8 cellular contexts compared by ENCODE assay signal in the genomic region with DNA sequence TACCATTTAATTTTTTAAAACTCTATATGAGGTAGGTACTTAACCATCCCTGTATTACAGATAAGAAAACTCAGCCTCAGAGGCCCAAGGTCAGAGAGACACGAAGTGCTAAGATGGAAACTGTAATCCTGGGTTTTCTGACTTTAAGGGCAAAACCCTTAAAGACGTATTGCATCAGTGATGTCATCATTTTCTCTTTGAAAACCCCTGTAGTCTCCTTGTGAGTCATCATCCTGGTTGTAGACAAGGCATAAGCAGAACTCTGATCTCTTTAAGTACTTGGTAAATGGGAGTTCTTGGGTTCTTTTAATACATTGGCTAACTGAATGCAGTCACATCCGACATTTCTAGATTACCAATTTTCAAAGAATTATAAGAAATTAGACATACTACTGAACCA. TPM values are rescaled to one million over a fixed set of nuclear protein-coding genes. Genes with fewer than 3 reads are reported as not detected.
DNase-seq lines count a peak whose midpoint lies in the region; ATAC-seq, FAIRE-seq and TF ChIP-seq lines count a peak whose summit lies in the region.

No MANE protein-coding gene starts in this region.

- no peak overlapping the region for H3K9ac ChIP-seq in endodermal cell (ENCODE audit: extremely low read depth, low read length, poor library complexity, severe bottlenecking)

- H3K27me3 Mint-ChIP-seq in endodermal cell (ENCODE audit: insufficient read depth), result no peaks in the 10 kb centered on the region

- ATAC-seq in GM21381 (IDR thresholded peaks at IDR 0.05; ENCODE audit: unreplicated experiment), result peak; percentile 71
- ATAC-seq in HG03342 (IDR thresholded peaks at IDR 0.05; ENCODE audit: unreplicated experiment), result peak; percentile 89

- no peaks in the 10 kb centered on the region for H3K27me3 ChIP-seq in endodermal cell (ENCODE audit: control insufficient read depth, insufficient read depth, low read length, poor library complexity, severe bottlenecking)

- no peak overlapping the region for H3K27ac ChIP-seq in endodermal cell (ENCODE audit: low read depth, low read length)

- DNase-seq in GM12892 (ENCODE audit: insufficient read length) (no peak), dermis blood vessel endothelial cell (peak; percentile 20), cardiac septum (ENCODE audit: low spot score) (no peak), foreskin melanocyte (no peak), cerebellum (ENCODE audit: low spot score) (no peak), endodermal cell (no peak)

- H3K4me3 Mint-ChIP-seq in endodermal cell, result no peak overlapping the region

- H3K27ac Mint-ChIP-seq in endodermal cell, result no peak overlapping the region

- no peak for TF ChIP-seq POLR2A in GM12892 (IDR thresholded peaks at IDR 0.05; ENCODE audit: low read depth, low read length)

- no peaks in the 10 kb centered on the region for H3K36me3 Mint-ChIP-seq in endodermal cell (ENCODE audit: low read depth)

- peaks cover 9% of the 10 kb centered on the region for H3K9me3 Mint-ChIP-seq in endodermal cell

- no peak overlapping the region for H3K4me3 ChIP-seq in endodermal cell (ENCODE audit: low read length)

- H3K4me1 ChIP-seq in endodermal cell (ENCODE audit: control insufficient read depth, insufficient read depth, low read length), result no peaks in the 10 kb centered on the region

- H3K36me3 ChIP-seq in endodermal cell (ENCODE audit: control insufficient read depth, insufficient read depth, low read length), result no peaks in the 10 kb centered on the region

- intact Hi-C loops in cardiac septum (cut with DNase I), result no loop called here

- H3K9me3 ChIP-seq in endodermal cell (ENCODE audit: control insufficient read depth, low read length), result no peaks in the 10 kb centered on the region

- no peak for TF ChIP-seq CTCF in endodermal cell (conservative IDR thresholded peaks at IDR 0.05)

- peaks cover 14% of the 10 kb centered on the region for H3K4me1 Mint-ChIP-seq in endodermal cell

- peak; percentile 85 for FAIRE-seq in GM12892 (lab: Jason Lieb, UNC)

- 82 to 84% methylated on average over 2 to 3 of the region's 3 CpGs for WGBS in endodermal cell (ENCODE audit: insufficient coverage in 1 of 2, insufficient read length in 1 of 2), 2 experiments

RNA-seq across cellular contexts. Expression of gene MDFIC2, which starts 48.5 kb away (rescaled TPM):
- polyA plus RNA-seq in GM12892 (2012; ENCODE audit: missing spikeins), result not detected
- not detected in 2 replicates for total RNA-seq in dermis blood vessel endothelial cell
- not detected for total RNA-seq in cardiac septum
- not detected for total RNA-seq in cerebellum
- not detected for total RNA-seq in endodermal cell
- not detected for polyA plus RNA-seq in endodermal cell (2013, experiment 1 of 2)
- not detected for polyA plus RNA-seq in endodermal cell (2013, experiment 2 of 2)
